20 cellular contexts compared by ENCODE assay signal in genomic region chr3:53036063-53036619, GRCh38. TPM values are rescaled to one million over a fixed set of nuclear protein-coding genes. Genes with fewer than 3 reads are reported as not detected.
DNase-seq lines count a peak whose midpoint lies in the region; ATAC-seq and TF ChIP-seq lines count a peak whose summit lies in the region.
"Had no signal": no experiment of that assay in that cellular context is flagged by ENCODE, and none has a peak within 500 bp of the region (broad histone marks: within the 10 kb centered on the region; RNA-seq: fewer than 3 reads in every experiment).

No MANE protein-coding gene starts in this region.

- H3K27me3 Mint-ChIP-seq in activated T-cell treated with anti-CD3 and anti-CD28 coated beads, Interleukin-2, amount 50 U/mL, for 24 hours = no peaks in the 10 kb centered on the region
- H3K27me3 Mint-ChIP-seq in CD8-positive, alpha-beta memory T cell = no peaks in the 10 kb centered on the region
- H3K27me3 Mint-ChIP-seq in effector memory CD8-positive, alpha-beta T cell = no peaks in the 10 kb centered on the region
- no peaks in the 10 kb centered on the region for H3K27me3 Mint-ChIP-seq in naive B cell
- H3K27me3 Mint-ChIP-seq: IgD-negative memory B cell had no signal

- no peaks in the 10 kb centered on the region for H4K20me1 ChIP-seq in hepatocyte (ENCODE audit: insufficient read depth, poor library complexity, severe bottlenecking)

- no peaks in the 10 kb centered on the region for H3K9me3 ChIP-seq in CD8-positive, alpha-beta memory T cell (ENCODE audit: low read length)
- no peaks in the 10 kb centered on the region for H3K9me3 ChIP-seq in hepatocyte (ENCODE audit: low read depth)
- H3K9me3 ChIP-seq: MG63, suprapubic skin had no signal

- CTCF ChIA-PET in CD8-positive, alpha-beta memory T cell (lab: Charles Lee) = interaction anchor here (0.8 kb wide), 1 partner anchor 11 kb away, joined by 3 read pairs; no protein-coding TSS in a partner anchor

- H3K4me1 Mint-ChIP-seq in activated T-cell treated with anti-CD3 and anti-CD28 coated beads, Interleukin-2, amount 50 U/mL, for 24 hours (ENCODE audit: low read depth) = peaks cover 70% of the 10 kb centered on the region
- H3K4me1 Mint-ChIP-seq in CD8-positive, alpha-beta memory T cell = peaks cover 45 to 68% (median 62%) of the 10 kb centered on the region in 3 donors
- peaks cover 32 to 36% of the 10 kb centered on the region in 2 donors for H3K4me1 Mint-ChIP-seq in effector memory CD8-positive, alpha-beta T cell (ENCODE audit: low read depth in 2 of 2)
- H3K4me1 Mint-ChIP-seq in naive B cell = peaks cover 31 to 45% (median 32%) of the 10 kb centered on the region in 3 donors

- ATAC-seq in effector memory CD8-positive, alpha-beta T cell (replicated peaks) = no peak
- no peak for ATAC-seq in naive B cell (ENCODE audit: low read depth in 2 of 2)
- no peak for ATAC-seq in GM21786 (IDR thresholded peaks at IDR 0.05; ENCODE audit: unreplicated experiment)

- 82% methylated on average over 6 of the region's 6 CpGs for WGBS in hepatocyte (ENCODE audit: low lambda C conversion rate, missing lambda C conversion rate)

- peaks cover 76% of the 10 kb centered on the region for H3K79me2 ChIP-seq in hepatocyte

- peak overlapping the region; percentile 28 for H3K27ac Mint-ChIP-seq in activated T-cell treated with anti-CD3 and anti-CD28 coated beads, Interleukin-2, amount 50 U/mL, for 24 hours
- H3K27ac Mint-ChIP-seq in CD8-positive, alpha-beta memory T cell = peak overlapping the region in 7 of 8 donors; percentile 60 to 86 (median 66)
- H3K27ac Mint-ChIP-seq in effector memory CD8-positive, alpha-beta T cell = peak overlapping the region; percentile 36 to 68
- H3K27ac Mint-ChIP-seq in naive B cell = peak overlapping the region in 5 of 6 donors; percentile 5 to 69 (median 24)

- no peak overlapping the region for H3K4me3 ChIP-seq in CD8-positive, alpha-beta memory T cell (ENCODE audit: low read length)
- H3K4me3 ChIP-seq in hepatocyte = no peak overlapping the region
- H3K4me3 ChIP-seq: MG63, suprapubic skin had no signal

- H3K4me3 Mint-ChIP-seq in activated T-cell treated with anti-CD3 and anti-CD28 coated beads, Interleukin-2, amount 50 U/mL, for 24 hours = no peak overlapping the region
- peak overlapping the region in 6 of 7 donors; percentile 8 to 55 (median 24) for H3K4me3 Mint-ChIP-seq in CD8-positive, alpha-beta memory T cell
- H3K4me3 Mint-ChIP-seq in effector memory CD8-positive, alpha-beta T cell = peak overlapping the region; percentile 31 to 59
- H3K4me3 Mint-ChIP-seq in naive B cell = no peak overlapping the region
- H3K4me3 Mint-ChIP-seq: IgD-negative memory B cell had no signal

- H3K4me2 ChIP-seq in hepatocyte = no peak overlapping the region

- peaks cover 47% of the 10 kb centered on the region for H3K4me1 ChIP-seq in CD8-positive, alpha-beta memory T cell (ENCODE audit: insufficient read depth, low read length)
- peaks cover 10% of the 10 kb centered on the region for H3K4me1 ChIP-seq in hepatocyte (ENCODE audit: insufficient read depth)

- no peak overlapping the region for H3K27ac ChIP-seq in CD8-positive, alpha-beta memory T cell (ENCODE audit: low read depth, low read length)
- H3K27ac ChIP-seq in hepatocyte = no peak overlapping the region
- H3K27ac ChIP-seq: C4-2B, HL-60, suprapubic skin had no signal

- no peak overlapping the region for H2AFZ ChIP-seq in hepatocyte

- no peak for DNase-seq in activated T-cell treated with anti-CD3 and anti-CD28 coated beads, Interleukin-2, amount 50 U/mL, for 24 hours
- DNase-seq in activated T-cell treated with anti-CD3 and anti-CD28 coated beads for 4 hours = no peak
- no peak for DNase-seq in CD8-positive, alpha-beta memory T cell
- no peak for DNase-seq in effector memory CD8-positive, alpha-beta T cell
- no peak for DNase-seq in naive B cell
- no peak for DNase-seq in hepatocyte (ENCODE audit: low spot score)
- no peak for DNase-seq in foreskin melanocyte
- DNase-seq: activated gamma-delta T cell treated with Interleukin-2 at 50 U/mL for 16 hours; DMS53; hippocampal formation; MG63; midbrain; NCI-H1694 treated with DMSO at 0.1 percent for 48 hours; NCI-H345; stimulated activated CD4-positive, alpha-beta T cell treated with anti-CD3 and anti-CD28 coated beads, Interleukin-12 subunit alpha, Interleukin-12 subunit beta, amount 100 ng/mL, for 4 hours had no signal

- H3K9me3 Mint-ChIP-seq in activated T-cell treated with anti-CD3 and anti-CD28 coated beads, Interleukin-2, amount 50 U/mL, for 24 hours = no peaks in the 10 kb centered on the region
- H3K9me3 Mint-ChIP-seq in CD8-positive, alpha-beta memory T cell = no peaks in the 10 kb centered on the region
- H3K9me3 Mint-ChIP-seq in effector memory CD8-positive, alpha-beta T cell = no peaks in the 10 kb centered on the region
- no peaks in the 10 kb centered on the region for H3K9me3 Mint-ChIP-seq in naive B cell
- H3K9me3 Mint-ChIP-seq: IgD-negative memory B cell had no signal

- no peaks in the 10 kb centered on the region for H3K36me3 Mint-ChIP-seq in activated T-cell treated with anti-CD3 and anti-CD28 coated beads, Interleukin-2, amount 50 U/mL, for 24 hours (ENCODE audit: low read depth)
- no peaks in the 10 kb centered on the region for H3K36me3 Mint-ChIP-seq in CD8-positive, alpha-beta memory T cell
- H3K36me3 Mint-ChIP-seq in effector memory CD8-positive, alpha-beta T cell (ENCODE audit: insufficient read depth) = no peaks in the 10 kb centered on the region
- H3K36me3 Mint-ChIP-seq in naive B cell = no peaks in the 10 kb centered on the region

- H3K27me3 ChIP-seq in CD8-positive, alpha-beta memory T cell (ENCODE audit: insufficient read depth, low read length, poor library complexity, severe bottlenecking) = no peaks in the 10 kb centered on the region
- no peaks in the 10 kb centered on the region for H3K27me3 ChIP-seq in hepatocyte
- H3K27me3 ChIP-seq: MG63, suprapubic skin had no signal

- H3K9me2 ChIP-seq in hepatocyte (replicated peaks; ENCODE audit: insufficient read depth) = no peaks in the 10 kb centered on the region

- TF ChIP-seq CTCF in hepatocyte (IDR thresholded peaks at IDR 0.05; ENCODE audit: poor library complexity) = no peak

- POLR2A ChIA-PET in CD8-positive, alpha-beta memory T cell (lab: Charles Lee) = interaction anchor here (0.7 to 1.3 kb wide), 2 partner anchors 8 to 9 kb away, joined by 3 read pairs; partner anchors contain the start of gene SFMBT1

- no peaks in the 10 kb centered on the region for H3K36me3 ChIP-seq in CD8-positive, alpha-beta memory T cell (ENCODE audit: insufficient read depth, low read length)
- no peaks in the 10 kb centered on the region for H3K36me3 ChIP-seq in hepatocyte (replicated peaks; ENCODE audit: insufficient read depth, low read depth)
- H3K36me3 ChIP-seq: MG63, suprapubic skin had no signal

RNA-seq across cellular contexts. Expression of gene SFMBT1, which starts 9.7 kb away (rescaled TPM):
- total RNA-seq in CD8-positive, alpha-beta memory T cell = 10 to 100 TPM; 18.3 to 21.0 TPM
- polyA plus RNA-seq in CD8-positive, alpha-beta memory T cell = 17.0 TPM
- polyA plus RNA-seq in naive B cell (ENCODE audit: low read depth in 6 of 6) = 10 to 100 TPM in 5 of 6 donors, 1 to 10 TPM in 1; 2.2 to 22.5 (median 19.6) TPM
- total RNA-seq in hepatocyte = 12.0 and 18.1 TPM in 2 replicates
- polyA plus RNA-seq in hepatocyte = 5.8 and 8.5 TPM in 2 replicates

Comparison
In these comparisons a context has a peak if more than half of its experiments do, and no peak if none do; other contexts are left out.
1. H3K4me3 Mint-ChIP-seq: peak in CD8-positive, alpha-beta memory T cell (6 of 7) and effector memory CD8-positive, alpha-beta T cell (2 of 2); none in activated T-cell treated with anti-CD3 and anti-CD28 coated beads, Interleukin-2, amount 50 U/mL, for 24 hours (single experiment) and naive B cell (0 of 8).
2. Peak in every context shown above with its lines, with median percentiles within 50 percentile points of each other: H3K27ac Mint-ChIP-seq.